ENCODE assay signal across 8 cellular contexts in the genomic region with DNA sequence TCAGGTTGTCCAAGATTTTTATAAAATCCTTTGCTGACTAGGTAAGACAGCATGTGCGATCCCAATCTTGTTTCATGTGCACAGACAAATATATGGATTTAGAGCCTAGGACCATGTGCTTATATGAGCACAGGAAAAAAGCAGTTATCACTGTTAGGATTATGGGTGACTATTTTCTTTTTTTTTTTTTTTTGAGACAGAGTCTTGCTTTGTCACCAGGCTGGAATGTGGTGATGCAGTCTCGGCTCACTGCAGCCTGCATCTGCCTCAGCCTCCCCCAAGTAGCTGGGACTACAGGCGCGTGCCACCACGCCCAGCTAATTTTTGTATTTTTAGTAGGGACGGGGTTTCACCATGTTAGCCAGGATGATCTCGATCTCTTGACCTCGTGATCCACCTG. TPM values are rescaled to one million over a fixed set of nuclear protein-coding genes. Genes with fewer than 3 reads are reported as not detected.
DNase-seq lines count a peak whose midpoint lies in the region; TF ChIP-seq lines count a peak whose summit lies in the region.
"Not testable (repeated sequence)": the region's sequence is repeated elsewhere in the genome, so short reads cannot be mapped to it uniquely, and the experiment has no call there.

No MANE protein-coding gene starts in this region.

- not testable (repeated sequence) for H3K27ac ChIP-seq in trophoblast cell (ENCODE audit: low read depth, low read length)

- in situ Hi-C loops in ACHN (cut with HindIII; ENCODE audit: low pct_ligation_motif_present, low pct_unique_long_range_greater_than_20kb, low sequenced_read_pairs); astrocyte of the spinal cord (cut with HindIII; ENCODE audit: low sequenced_read_pairs): not testable (repeated sequence)

- not testable (repeated sequence) for TF ChIP-seq CTCF in astrocyte of the spinal cord (IDR thresholded peaks at IDR 0.05; ENCODE audit: low read depth, low read length)

- not testable (repeated sequence) for H3K36me3 ChIP-seq in trophoblast cell (ENCODE audit: control insufficient read depth in 1 of 2, insufficient read depth in 2 of 2, low read length in 2 of 2)

- H3K18ac ChIP-seq in trophoblast cell (ENCODE audit: low read length): not testable (repeated sequence)

- not testable (repeated sequence) for H3K23ac ChIP-seq in trophoblast cell (ENCODE audit: low read length)

- H2AK5ac ChIP-seq in trophoblast cell (ENCODE audit: low read length): not testable (repeated sequence)

- H3K4me3 ChIP-seq in astrocyte of the spinal cord (ENCODE audit: low read depth, low read length); trophoblast cell (ENCODE audit: low read depth, low read length): not testable (repeated sequence)

- not testable (repeated sequence) for H3K4me2 ChIP-seq in trophoblast cell (ENCODE audit: low read length)

- peak; percentile 40 for DNase-seq in ACHN
- DNase-seq in EL: peak; percentile 82
- peak; percentile 89 for DNase-seq in HT1080 (ENCODE audit: low read depth)
- DNase-seq in RPMI7951 (ENCODE audit: low read depth): peak; percentile 63
- peak; percentile 66 for DNase-seq in astrocyte of the spinal cord (ENCODE audit: low read depth, low spot score)
- peak; percentile 37 for DNase-seq in fibroblast of gingiva (ENCODE audit: low read depth)
- DNase-seq in hepatic stellate cell (ENCODE audit: low spot score): peak; percentile 33
- DNase-seq in trophoblast cell: peak; percentile 64 to 76

- not testable (repeated sequence) for H3K14ac ChIP-seq in trophoblast cell (ENCODE audit: low read length)

- H2BK120ac ChIP-seq in trophoblast cell (ENCODE audit: insufficient read depth, low read length, poor library complexity): not testable (repeated sequence)

- not testable (repeated sequence) for H2AFZ ChIP-seq in trophoblast cell (ENCODE audit: insufficient read depth, low read length, poor library complexity)

- H3K4ac ChIP-seq in trophoblast cell (ENCODE audit: low read depth, low read length): not testable (repeated sequence)

- H4K12ac ChIP-seq in trophoblast cell (ENCODE audit: low read depth, low read length): not testable (repeated sequence)

- WGBS in trophoblast cell (ENCODE audit: extremely low coverage, insufficient coverage, insufficient read length): no CpG with 5 or more reads among the region's 8 CpGs

- not testable (repeated sequence) for H3K27me3 ChIP-seq in trophoblast cell (ENCODE audit: insufficient read depth, low read length)

- H3K9ac ChIP-seq in trophoblast cell (ENCODE audit: low read length): not testable (repeated sequence)

- not testable (repeated sequence) for H2BK12ac ChIP-seq in trophoblast cell (ENCODE audit: low read length)

- H2BK5ac ChIP-seq in trophoblast cell (ENCODE audit: low read depth, low read length, poor library complexity): not testable (repeated sequence)

- H3K4me1 ChIP-seq in trophoblast cell (ENCODE audit: control insufficient read depth in 1 of 2, insufficient read depth in 2 of 2, low read length in 2 of 2): not testable (repeated sequence)

- H3K9me3 ChIP-seq in trophoblast cell (ENCODE audit: insufficient read depth, low read depth, low read length): not testable (repeated sequence)

- H3K79me1 ChIP-seq in trophoblast cell (ENCODE audit: low read length): not testable (repeated sequence)

- not testable (repeated sequence) for H4K8ac ChIP-seq in trophoblast cell (ENCODE audit: low read depth, low read length)

- not testable (repeated sequence) for H4K91ac ChIP-seq in trophoblast cell (ENCODE audit: low read depth, low read length)

- H3K79me2 ChIP-seq in trophoblast cell (ENCODE audit: control insufficient read depth, insufficient read depth, low read length, poor library complexity): not testable (repeated sequence)

RNA-seq across cellular contexts. Expression of gene TBPL1, which starts 14.8 kb away (rescaled TPM):
- 47.4 and 63.3 TPM in 2 replicates for total RNA-seq in HT1080 (2014; rRNA removed; shearing (Covaris generic))
- polyA plus RNA-seq in HT1080 (2015; cell fraction: cytosol; rRNA removed): 54.9 and 62.5 TPM in 2 replicates
- 28.9 and 41.4 TPM in 2 replicates for polyA plus RNA-seq in HT1080 (2015; cell fraction: nucleus; rRNA removed)
- total RNA-seq in RPMI7951 (2014; rRNA removed; shearing (Covaris generic)): 39.5 and 54.7 TPM in 2 replicates
- polyA plus RNA-seq in trophoblast cell (2013): 132 and 134 TPM in 2 replicates

Comparison
In these comparisons a context has a peak if more than half of its experiments do, and no peak if none do; other contexts are left out.
1. DNase-seq: peak in every context shown above with its lines; median percentile 89 in HT1080; 82 in EL; 70 in trophoblast cell; 66 in astrocyte of the spinal cord; 63 in RPMI7951; 40 in ACHN; 37 in fibroblast of gingiva; 33 in hepatic stellate cell.